23 cellular contexts compared by ENCODE assay signal in the genomic region with DNA sequence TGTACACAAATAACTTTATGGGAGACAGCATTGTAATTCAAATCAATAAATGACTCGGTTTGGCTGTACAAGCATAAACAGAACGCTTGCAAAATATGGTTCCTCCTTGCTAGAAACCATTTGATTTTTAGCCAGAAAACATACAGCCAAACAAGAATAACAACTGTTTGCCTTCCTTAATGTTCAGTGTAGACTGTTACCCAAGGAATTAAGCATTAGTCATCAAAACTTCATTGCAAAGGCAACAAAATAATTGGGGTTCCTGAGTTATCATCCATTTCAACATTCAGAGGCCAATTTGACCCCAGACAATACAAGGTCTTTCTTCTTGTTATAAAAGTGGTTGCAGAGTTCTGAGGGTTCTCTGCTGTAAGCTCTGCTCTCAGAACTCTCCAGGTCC.
"Had no signal": no experiment of that assay in that cellular context is flagged by ENCODE, and none has a peak within 500 bp of the region (broad histone marks: within the 10 kb centered on the region; RNA-seq: fewer than 3 reads in every experiment).

No MANE protein-coding gene starts in this region.

- DNase-seq: IMR-90; Karpas-422; KG1; MM.1S; MV-4-11; NCI-H1048; NCI-H1105; NCI-H1417; NCI-H1436 treated with DMSO at 0.1 percent for 48 hours; NCI-H1694; NCI-H187 treated with DMSO at 0.1 percent for 48 hours; NCI-H2029 treated with DMSO at 0.1 percent for 48 hours; NCI-H2171 treated with DMSO at 0.1 percent for 48 hours; NCI-H345; NCI-H510A treated with DMSO at 0.1 percent for 48 hours; NCI-H526; NCI-H748 treated with DMSO at 0.1 percent for 48 hours; NK-92 treated with Interleukin-12 subunit alpha and Interleukin-12 subunit beta, amount 100 ng/mL, for 24 hours; PC-3; SHP77 had no signal

- ATAC-seq: Panc1, PC-3, SK-N-SH treated with all-trans-retinoic acid at 6 μM for 48 hours had no signal

- H3K27ac ChIP-seq: RWPE1 had no signal
